ENCODE assay signal across 18 cellular contexts in genomic region chr4:149980125-149980682, GRCh38.
DNase-seq lines count a peak whose midpoint lies in the region; ATAC-seq and TF ChIP-seq lines count a peak whose summit lies in the region.
"Had no signal": no experiment of that assay in that cellular context is flagged by ENCODE, and none has a peak within 500 bp of the region (broad histone marks: within the 10 kb centered on the region; RNA-seq: fewer than 3 reads in every experiment).

No MANE protein-coding gene starts in this region.

- H3K9me3 ChIP-seq in neural progenitor cell (ENCODE audit: low read depth): no peaks in the 10 kb centered on the region
- H3K9me3 ChIP-seq: thyroid gland had no signal

- H3K27ac Mint-ChIP-seq in neural progenitor cell: no peak overlapping the region
- H3K27ac Mint-ChIP-seq: activated naive CD8-positive, alpha-beta T cell; activated T-helper 17 cell treated with anti-CD3 and anti-CD28 coated beads, Interleukin-2, amount 50 U/mL, for 72 hours; CD4-positive, CD25-positive, alpha-beta regulatory T cell; effector memory CD8-positive, alpha-beta T cell; stimulated activated naive CD8-positive, alpha-beta T cell treated with anti-CD3 and anti-CD28 coated beads, Interleukin-15, amount 100 ng/mL, for 72 hours had no signal

- H2BK5ac ChIP-seq in mesendoderm (ENCODE audit: low read length): no peak overlapping the region

- no peaks in the 10 kb centered on the region for H3K9me3 Mint-ChIP-seq in neural progenitor cell
- H3K9me3 Mint-ChIP-seq: activated T-helper 17 cell treated with anti-CD3 and anti-CD28 coated beads, Interleukin-2, amount 50 U/mL, for 72 hours; CD4-positive, CD25-positive, alpha-beta regulatory T cell; effector memory CD8-positive, alpha-beta T cell; stimulated activated naive CD8-positive, alpha-beta T cell treated with anti-CD3 and anti-CD28 coated beads, Interleukin-15, amount 100 ng/mL, for 72 hours had no signal

- no peak overlapping the region for H4K8ac ChIP-seq in mesendoderm (ENCODE audit: low read depth, low read length)

- H3K27me3 Mint-ChIP-seq in neural progenitor cell (ENCODE audit: insufficient read depth, low read depth): no peaks in the 10 kb centered on the region
- H3K27me3 Mint-ChIP-seq: activated T-helper 17 cell treated with anti-CD3 and anti-CD28 coated beads, Interleukin-2, amount 50 U/mL, for 72 hours; effector memory CD8-positive, alpha-beta T cell had no signal

- no peaks in the 10 kb centered on the region for H3F3A ChIP-seq in neural progenitor cell (ENCODE audit: low read depth)

- no peaks in the 10 kb centered on the region for H3K36me3 Mint-ChIP-seq in neural progenitor cell
- H3K36me3 Mint-ChIP-seq: activated naive CD8-positive, alpha-beta T cell; CD4-positive, CD25-positive, alpha-beta regulatory T cell had no signal

- H3K9ac ChIP-seq in neural progenitor cell: no peak overlapping the region
- H3K9ac ChIP-seq in mesendoderm (ENCODE audit: low read length): no peak overlapping the region

- no peak overlapping the region for H2BK120ac ChIP-seq in mesendoderm (ENCODE audit: low read depth, low read length)

- H3K79me1 ChIP-seq in mesendoderm (ENCODE audit: low read length): no peaks in the 10 kb centered on the region

- H3K79me2 ChIP-seq in neural progenitor cell (ENCODE audit: low read depth) (no peaks in the 10 kb centered on the region), mesendoderm (ENCODE audit: control insufficient read depth, insufficient read depth, low read length) (no peaks in the 10 kb centered on the region)

- H3K4ac ChIP-seq in mesendoderm (ENCODE audit: low read depth, low read length): no peak overlapping the region

- H4K5ac ChIP-seq in mesendoderm (ENCODE audit: low read length): no peak overlapping the region

- no peaks in the 10 kb centered on the region for H4K20me1 ChIP-seq in neural progenitor cell (ENCODE audit: low read depth)

- DNase-seq in neural progenitor cell (ENCODE audit: low spot score) (no peak), NCI-H446 treated with DMSO at 0.1 percent for 48 hours (lab: John Stamatoyannopoulos, UW) (no peak), islet precursor cell (no peak), mesendoderm (no peak)
- DNase-seq: NCI-H187 treated with DMSO at 0.1 percent for 48 hours, NCI-H774 had no signal

- H2BK15ac ChIP-seq in mesendoderm (replicated peaks; ENCODE audit: low read depth): no peak overlapping the region

- TF ChIP-seq CTCF in neural progenitor cell (IDR thresholded peaks at IDR 0.05): no peak

- H3K4me3 Mint-ChIP-seq in neural progenitor cell: no peak overlapping the region
- H3K4me3 Mint-ChIP-seq: activated naive CD8-positive, alpha-beta T cell; activated T-helper 17 cell treated with anti-CD3 and anti-CD28 coated beads, Interleukin-2, amount 50 U/mL, for 72 hours; CD4-positive, CD25-positive, alpha-beta regulatory T cell; effector memory CD8-positive, alpha-beta T cell; stimulated activated naive CD8-positive, alpha-beta T cell treated with anti-CD3 and anti-CD28 coated beads, Interleukin-15, amount 100 ng/mL, for 72 hours had no signal

- H2AK5ac ChIP-seq in mesendoderm (ENCODE audit: low read length): no peak overlapping the region

- H3K36me3 ChIP-seq in neural progenitor cell: no peaks in the 10 kb centered on the region
- H3K36me3 ChIP-seq in mesendoderm (ENCODE audit: control insufficient read depth, insufficient read depth, low read length): no peaks in the 10 kb centered on the region
- H3K36me3 ChIP-seq: cardiac muscle cell, thyroid gland had no signal

- no peaks in the 10 kb centered on the region for H3K4me1 Mint-ChIP-seq in neural progenitor cell

- no peak overlapping the region for H3K18ac ChIP-seq in mesendoderm (ENCODE audit: low read length)

- peak overlapping the region; percentile 72 for H2AFZ ChIP-seq in neural progenitor cell (replicated peaks)

- no peaks in the 10 kb centered on the region for H3K27me3 ChIP-seq in neural progenitor cell
- no peaks in the 10 kb centered on the region for H3K27me3 ChIP-seq in mesendoderm (ENCODE audit: insufficient read depth, low read length, poor library complexity)
- H3K27me3 ChIP-seq: cardiac muscle cell, thyroid gland had no signal

- no peak overlapping the region for H3K4me3 ChIP-seq in neural progenitor cell
- H3K4me3 ChIP-seq in mesendoderm (ENCODE audit: low read length): no peak overlapping the region
- H3K4me3 ChIP-seq: cardiac muscle cell, coronary artery, thyroid gland had no signal

- H3K4me1 ChIP-seq in neural progenitor cell (no peaks in the 10 kb centered on the region), mesendoderm (ENCODE audit: control insufficient read depth, low read depth, low read length) (no peaks in the 10 kb centered on the region)

- WGBS in mesendoderm (ENCODE audit: extremely low coverage, insufficient coverage, low lambda C conversion rate): no CpG with 5 or more reads among the region's 7 CpGs

- H3K27ac ChIP-seq in neural progenitor cell (no peak overlapping the region), mesendoderm (ENCODE audit: low read depth, low read length) (no peak overlapping the region)
- H3K27ac ChIP-seq: cardiac muscle cell, coronary artery, thyroid gland, VCaP had no signal

- H3K4me2 ChIP-seq in neural progenitor cell (no peak overlapping the region), mesendoderm (ENCODE audit: low read length) (no peak overlapping the region)

- H3K56ac ChIP-seq in mesendoderm (ENCODE audit: low read length): no peak overlapping the region

- H3K23ac ChIP-seq in mesendoderm (ENCODE audit: low read length): no peak overlapping the region

- ATAC-seq in GM18511 (IDR thresholded peaks at IDR 0.05; ENCODE audit: unreplicated experiment) (peak; percentile 32), GM21786 (IDR thresholded peaks at IDR 0.05; ENCODE audit: unreplicated experiment) (peak; percentile 27), HG03565 (IDR thresholded peaks at IDR 0.05; ENCODE audit: unreplicated experiment) (peak; percentile 3)
